Comparison of ENCODE assay signal across 14 cellular contexts in the genomic region with DNA sequence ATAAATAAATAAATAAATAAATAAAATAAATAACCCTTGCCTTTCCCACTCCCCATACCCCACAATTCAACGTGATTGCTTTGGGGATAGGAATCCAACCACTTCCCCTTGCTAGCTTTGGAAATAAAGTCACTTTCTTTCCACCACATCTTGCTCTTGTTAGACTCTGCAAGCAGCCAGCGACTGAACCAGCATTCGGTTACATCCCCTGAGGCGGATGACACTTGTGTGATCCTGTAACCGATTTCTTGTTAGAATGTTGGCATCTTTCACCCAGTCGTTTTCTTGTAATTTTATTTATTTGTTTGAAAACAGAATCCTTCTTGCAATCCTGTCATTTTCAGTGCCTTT. TPM values are rescaled to one million over a fixed set of nuclear protein-coding genes. Genes with fewer than 3 reads are reported as not detected.
DNase-seq lines count a peak whose midpoint lies in the region; ATAC-seq and TF ChIP-seq lines count a peak whose summit lies in the region.
"Had no signal": no experiment of that assay in that cellular context is flagged by ENCODE, and none has a peak within 500 bp of the region (broad histone marks: within the 10 kb centered on the region; RNA-seq: fewer than 3 reads in every experiment).

No MANE protein-coding gene starts in this region.

- peak overlapping the region in 1 of 10 donors; percentile 66 for H3K4me3 ChIP-seq in heart right ventricle
- H3K4me3 ChIP-seq in upper lobe of left lung: no peak overlapping the region

- no peak for DNase-seq in heart right ventricle
- no peak for DNase-seq in cardiac septum (ENCODE audit: low spot score)
- DNase-seq in RPMI7951 (ENCODE audit: low read depth): peak; percentile 88
- peak; percentile 35 for DNase-seq in foreskin melanocyte
- DNase-seq in upper lobe of left lung: no peak
- DNase-seq in stimulated activated CD4-positive, alpha-beta T cell treated with anti-CD3 and anti-CD28 coated beads, Interleukin-1b, Interleukin-23, amount 100 ng/mL, for 48 hours: no peak
- DNase-seq in hypothalamus (lab: John Stamatoyannopoulos, UW): no peak
- DNase-seq: activated CD4-positive, alpha-beta memory T cell treated with anti-CD3 and anti-CD28 coated beads, Interleukin-2, amount 10 ng/mL, durations not matched to agents 7 days and 5 days; activated naive CD4-positive, alpha-beta T cell treated with anti-CD3 and anti-CD28 coated beads for 36 hours; H9; Karpas-422; NCI-H446 treated with DMSO at 0.1 percent for 48 hours had no signal

- TF ChIP-seq EP300 in upper lobe of left lung (IDR thresholded peaks at IDR 0.05): no peak

- H3K9me3 ChIP-seq in heart right ventricle: no peaks in the 10 kb centered on the region
- H3K9me3 ChIP-seq in upper lobe of left lung: no peaks in the 10 kb centered on the region
- H3K9me3 ChIP-seq: gastrocnemius medialis had no signal

- H3K27ac ChIP-seq in heart right ventricle (peak overlapping the region in 6 of 10 donors; percentile 48 to 99 (median 97)), upper lobe of left lung (peak overlapping the region; percentile 99 to 100 (median 99))

- TF ChIP-seq CTCF in heart right ventricle (IDR thresholded peaks at IDR 0.05) (no peak), upper lobe of left lung (IDR thresholded peaks at IDR 0.05) (no peak)

- 89 to 94% methylated on average over 6 of the region's 6 CpGs for WGBS in heart right ventricle, 2 donors
- WGBS in upper lobe of left lung, 2 donors: 67 to 71% methylated on average over 6 of the region's 6 CpGs

- intact Hi-C loops in heart right ventricle (cut with DNase I): loop anchor here in 2 of 10 donors (5.0 kb wide), 1 partner anchor 41 kb away; no protein-coding TSS in a partner anchor
- intact Hi-C loops in cardiac septum (cut with DNase I): loop anchor here (5.0 kb wide), 1 partner anchor 41 kb away; no protein-coding TSS in a partner anchor

- no peak for TF ChIP-seq POLR2A in upper lobe of left lung (IDR thresholded peaks at IDR 0.05)

- peaks cover 0 to 74% (median 28%) of the 10 kb centered on the region in 9 donors for H3K4me1 ChIP-seq in heart right ventricle
- H3K4me1 ChIP-seq in upper lobe of left lung: peaks cover 24 to 49% (median 28%) of the 10 kb centered on the region in 4 donors

- ATAC-seq in heart right ventricle (no peak), upper lobe of left lung (ENCODE audit: low FRiP score in 2 of 2) (no peak), GM21723 (IDR thresholded peaks at IDR 0.05; ENCODE audit: unreplicated experiment) (no peak)

- H3K27me3 ChIP-seq in heart right ventricle (no peaks in the 10 kb centered on the region), upper lobe of left lung (no peaks in the 10 kb centered on the region)
- H3K27me3 ChIP-seq: gastrocnemius medialis had no signal

- H3K36me3 ChIP-seq in heart right ventricle (peaks cover 0 to 7% (median 0%) of the 10 kb centered on the region in 9 donors), upper lobe of left lung (no peaks in the 10 kb centered on the region)
- H3K36me3 ChIP-seq: gastrocnemius medialis had no signal

RNA-seq across cellular contexts. Expression of a gene that starts 1.6 kb away (rescaled TPM):
- total RNA-seq in heart right ventricle (10 to 100 TPM; 29.2 to 71.3 (median 36.3) TPM), cardiac septum (37.0 TPM), upper lobe of left lung (10 to 100 TPM; 35.6 to 89.8 (median 62.0) TPM)
- 10 to 100 TPM; 27.4 to 34.3 TPM for polyA plus RNA-seq in heart right ventricle
- total RNA-seq in RPMI7951 (2014; rRNA removed; shearing (Covaris generic)): 55.3 and 78.7 TPM in 2 replicates

Comparison
In these comparisons a context has a peak if more than half of its experiments do, and no peak if none do; other contexts are left out.
1. DNase-seq: peak in RPMI7951 (single experiment) and foreskin melanocyte (single experiment); none in heart right ventricle (0 of 2), cardiac septum (single experiment), upper lobe of left lung (0 of 2), stimulated activated CD4-positive, alpha-beta T cell treated with anti-CD3 and anti-CD28 coated beads, Interleukin-1b, Interleukin-23, amount 100 ng/mL, for 48 hours (single experiment) and hypothalamus (0 of 51).